ENCODE assay signal across 16 cellular contexts in the genomic region with DNA sequence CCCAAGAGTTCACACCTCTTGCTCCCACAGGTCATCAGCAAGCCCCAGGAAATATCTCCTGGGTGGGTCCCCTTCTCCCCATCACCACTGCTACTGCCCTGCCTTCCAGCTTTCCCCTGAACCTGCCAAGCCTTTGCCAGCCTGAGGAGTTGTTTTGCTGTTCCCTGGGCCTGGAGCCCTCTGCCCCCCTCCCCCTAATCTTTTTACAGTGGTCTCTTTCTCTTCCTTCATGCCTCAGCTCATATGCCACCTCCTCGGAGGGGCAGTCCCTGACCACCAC. TPM values are rescaled to one million over a fixed set of nuclear protein-coding genes. Genes with fewer than 3 reads are reported as not detected.
DNase-seq lines count a peak whose midpoint lies in the region; ATAC-seq lines count a peak whose summit lies in the region.
"Had no signal": no experiment of that assay in that cellular context is flagged by ENCODE, and none has a peak within 500 bp of the region (broad histone marks: within the 10 kb centered on the region; RNA-seq: fewer than 3 reads in every experiment).

No MANE protein-coding gene starts in this region.

- no peaks in the 10 kb centered on the region for H3K27me3 Mint-ChIP-seq in activated naive CD8-positive, alpha-beta T cell
- peaks cover 2% of the 10 kb centered on the region for H3K27me3 Mint-ChIP-seq in activated naive CD8-positive, alpha-beta T cell treated with anti-CD3 and anti-CD28 coated beads, Interleukin-2, amount 50 U/mL, for 24 hours
- no peaks in the 10 kb centered on the region for H3K27me3 Mint-ChIP-seq in T-helper 17 cell
- peaks cover 44% of the 10 kb centered on the region for H3K27me3 Mint-ChIP-seq in stimulated activated memory B cell treated with anti-CD40 and anti-IgM and Interleukin-4, amounts not matched to agents 10 μg/mL and 1 μg/mL and 100 μg/mL, for 72 hours

- no peak for DNase-seq in activated naive CD8-positive, alpha-beta T cell treated with anti-CD3 and anti-CD28 coated beads, Interleukin-2, amount 50 U/mL, for 24 hours
- no peak for DNase-seq in T-helper 17 cell
- DNase-seq in activated CD4-positive, CD25-positive, alpha-beta regulatory T cell treated with anti-CD3 and anti-CD28 coated beads, Interleukin-2, amount 50 U/mL, for 72 hours: no peak
- DNase-seq in ureter (ENCODE audit: low spot score): no peak
- DNase-seq: KBM-7, NCI-H1048, NCI-H146, NCI-H2081 treated with DMSO at 0.1 percent for 48 hours, NCI-H526 treated with DMSO at 0.1 percent for 48 hours, PC-3 had no signal

- H3K9me3 ChIP-seq in T-helper 17 cell (ENCODE audit: control insufficient read depth, low read length, poor library complexity, severe bottlenecking) (no peaks in the 10 kb centered on the region), iPS-18c (ENCODE audit: control insufficient read depth, insufficient read depth, low read length) (no peaks in the 10 kb centered on the region)
- H3K9me3 ChIP-seq: A549 had no signal

- peaks cover 40% of the 10 kb centered on the region for H3K4me1 Mint-ChIP-seq in activated naive CD8-positive, alpha-beta T cell (ENCODE audit: low read depth)
- H3K4me1 Mint-ChIP-seq in activated naive CD8-positive, alpha-beta T cell treated with anti-CD3 and anti-CD28 coated beads, Interleukin-2, amount 50 U/mL, for 24 hours: peaks cover 31% of the 10 kb centered on the region
- peaks cover 43% of the 10 kb centered on the region for H3K4me1 Mint-ChIP-seq in T-helper 17 cell
- peaks cover 19% of the 10 kb centered on the region for H3K4me1 Mint-ChIP-seq in stimulated activated memory B cell treated with anti-CD40 and anti-IgM and Interleukin-4, amounts not matched to agents 10 μg/mL and 1 μg/mL and 100 μg/mL, for 72 hours

- H3K4me3 Mint-ChIP-seq in activated naive CD8-positive, alpha-beta T cell: peak overlapping the region; percentile 53
- H3K4me3 Mint-ChIP-seq in activated naive CD8-positive, alpha-beta T cell treated with anti-CD3 and anti-CD28 coated beads, Interleukin-2, amount 50 U/mL, for 24 hours: no peak overlapping the region
- H3K4me3 Mint-ChIP-seq in T-helper 17 cell: peak overlapping the region; percentile 43
- no peak overlapping the region for H3K4me3 Mint-ChIP-seq in stimulated activated memory B cell treated with anti-CD40 and anti-IgM and Interleukin-4, amounts not matched to agents 10 μg/mL and 1 μg/mL and 100 μg/mL, for 72 hours

- no peaks in the 10 kb centered on the region for H3K9me3 Mint-ChIP-seq in activated naive CD8-positive, alpha-beta T cell (ENCODE audit: low read depth)
- no peaks in the 10 kb centered on the region for H3K9me3 Mint-ChIP-seq in activated naive CD8-positive, alpha-beta T cell treated with anti-CD3 and anti-CD28 coated beads, Interleukin-2, amount 50 U/mL, for 24 hours
- H3K9me3 Mint-ChIP-seq in stimulated activated memory B cell treated with anti-CD40 and anti-IgM and Interleukin-4, amounts not matched to agents 10 μg/mL and 1 μg/mL and 100 μg/mL, for 72 hours: no peaks in the 10 kb centered on the region

- 0 out of 2 replicates have a peak overlapping the region, but pooled peaks have one; percentile 62 for H3K4me3 ChIP-seq in iPS-18c (ENCODE audit: insufficient read depth, low read depth, low read length)
- H3K4me3 ChIP-seq: A549 had no signal

- H3K27ac Mint-ChIP-seq in activated naive CD8-positive, alpha-beta T cell: no peak overlapping the region
- H3K27ac Mint-ChIP-seq in activated naive CD8-positive, alpha-beta T cell treated with anti-CD3 and anti-CD28 coated beads, Interleukin-2, amount 50 U/mL, for 24 hours: no peak overlapping the region
- H3K27ac Mint-ChIP-seq in T-helper 17 cell: peak overlapping the region; percentile 75
- no peak overlapping the region for H3K27ac Mint-ChIP-seq in stimulated activated memory B cell treated with anti-CD40 and anti-IgM and Interleukin-4, amounts not matched to agents 10 μg/mL and 1 μg/mL and 100 μg/mL, for 72 hours

- no peak for ATAC-seq in activated naive CD8-positive, alpha-beta T cell treated with anti-CD3 and anti-CD28 coated beads, Interleukin-2, amount 50 U/mL, for 24 hours
- ATAC-seq in T-helper 17 cell: no peak
- no peak for ATAC-seq in stimulated activated memory B cell treated with anti-CD40 and anti-IgM and Interleukin-4, amounts not matched to agents 10 μg/mL and 1 μg/mL and 100 μg/mL, for 72 hours
- ATAC-seq: PC-3 had no signal

- H3K36me3 Mint-ChIP-seq in activated naive CD8-positive, alpha-beta T cell: no peaks in the 10 kb centered on the region
- H3K36me3 Mint-ChIP-seq in activated naive CD8-positive, alpha-beta T cell treated with anti-CD3 and anti-CD28 coated beads, Interleukin-2, amount 50 U/mL, for 24 hours (ENCODE audit: low read depth): no peaks in the 10 kb centered on the region
- no peaks in the 10 kb centered on the region for H3K36me3 Mint-ChIP-seq in T-helper 17 cell (ENCODE audit: low read depth)
- no peaks in the 10 kb centered on the region for H3K36me3 Mint-ChIP-seq in stimulated activated memory B cell treated with anti-CD40 and anti-IgM and Interleukin-4, amounts not matched to agents 10 μg/mL and 1 μg/mL and 100 μg/mL, for 72 hours

RNA-seq across cellular contexts. Expression of gene MYO7A, which starts 18.9 kb away (rescaled TPM):
- total RNA-seq in T-helper 17 cell: 1 to 10 TPM in 1 of 2 donors, under 1 TPM in 1; 0.57 to 1.7 TPM
- 5.8 TPM for total RNA-seq in ureter
- total RNA-seq: M059J had no signal

RNA-seq across cellular contexts. Expression of gene OMP, which starts 44.3 kb away (rescaled TPM):
- total RNA-seq in T-helper 17 cell: not detected
- total RNA-seq in ureter: 9.6 TPM
- total RNA-seq: H4, M059J, PC-3 had no signal

Comparison
In these comparisons a context has a peak if more than half of its experiments do, and no peak if none do; other contexts are left out.
1. H3K4me3 Mint-ChIP-seq: peak in activated naive CD8-positive, alpha-beta T cell (single experiment) and T-helper 17 cell (single experiment); none in activated naive CD8-positive, alpha-beta T cell treated with anti-CD3 and anti-CD28 coated beads, Interleukin-2, amount 50 U/mL, for 24 hours (single experiment) and stimulated activated memory B cell treated with anti-CD40 and anti-IgM and Interleukin-4, amounts not matched to agents 10 μg/mL and 1 μg/mL and 100 μg/mL, for 72 hours (single experiment).